In genomic region chrX:11215191-11215921, GRCh38 we compare ENCODE assay signal across 2 cellular contexts.
TF ChIP-seq lines count a peak whose summit lies in the region.

No MANE protein-coding gene starts in this region.

TF ChIP-seq in HepG2, 621 proteins besides CTCF, POLR2A, EP300 and RAD21:
- TF ChIP-seq ZBTB33 (CRISPR knock-in tag; IDR thresholded peaks at IDR 0.05): peak; percentile 84
- no peak for TF ChIP-seq CENPT (CRISPR knock-in tag; IDR thresholded peaks at IDR 0.05; ENCODE audit: low read depth)
TF ChIP-seq in HepG2: peak in this region for 1.

TF ChIP-seq in K562, 482 proteins besides CTCF, POLR2A, EP300 and RAD21:
- TF ChIP-seq ZBTB33 (CRISPR knock-in tag; IDR thresholded peaks at IDR 0.05): peak; percentile 95
- TF ChIP-seq KAT8 (IDR thresholded peaks at IDR 0.05; ENCODE audit: low read depth): no peak
